In the genomic region with DNA sequence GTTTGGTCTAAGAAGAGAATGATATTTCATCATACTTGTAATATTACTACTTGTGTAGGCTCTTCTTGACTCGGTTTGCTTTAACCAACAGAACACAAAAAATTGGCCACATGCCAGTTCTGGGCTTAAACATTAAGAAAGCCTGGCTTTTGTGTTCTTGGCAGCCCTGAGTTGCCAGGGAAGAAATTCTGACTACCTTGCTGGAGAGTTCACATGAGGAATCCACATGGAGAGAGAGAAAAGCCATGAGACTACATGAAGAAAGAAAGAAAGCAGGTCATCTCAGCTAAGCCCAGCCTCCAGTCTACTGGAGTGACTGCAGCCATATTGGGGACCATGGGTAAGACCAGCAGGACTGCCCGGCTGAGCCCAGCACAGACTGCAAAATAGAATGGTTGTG, we compare ENCODE assay signal across 18 cellular contexts.
DNase-seq lines count a peak whose midpoint lies in the region; ATAC-seq, FAIRE-seq and TF ChIP-seq lines count a peak whose summit lies in the region.
"Had no signal": no experiment of that assay in that cellular context is flagged by ENCODE, and none has a peak within 500 bp of the region (broad histone marks: within the 10 kb centered on the region; RNA-seq: fewer than 3 reads in every experiment).

No MANE protein-coding gene starts in this region.

- no peak for FAIRE-seq in HepG2 (lab: Jason Lieb, UNC)

- WGBS in HepG2 (ENCODE audit: low lambda C conversion rate) = 60% methylated on average over 2 of the region's 2 CpGs
- 81% methylated on average over 2 of the region's 2 CpGs for WGBS in right lobe of liver (ENCODE audit: insufficient coverage, low coverage, low lambda C conversion rate, missing lambda C conversion rate)
- WGBS in transverse colon (ENCODE audit: low coverage in 1 of 2), 2 donors = 66 to 69% methylated on average over 2 of the region's 2 CpGs

- H3K27me3 Mint-ChIP-seq in brain = no peaks in the 10 kb centered on the region

- H3K27me3 ChIP-seq in HepG2 (ENCODE audit: control insufficient read depth in 1 of 2, insufficient read depth in 2 of 2, low read length in 2 of 2) (no peaks in the 10 kb centered on the region), right lobe of liver (no peaks in the 10 kb centered on the region), transverse colon (no peaks in the 10 kb centered on the region)
- H3K27me3 ChIP-seq: foreskin keratinocyte had no signal

- BruUV-seq in HepG2 (replicated peaks; lab: Mats Ljungman, UMichigan) = no TSS peak

- H3K27ac Mint-ChIP-seq in brain = peak overlapping the region in 3 of 5 experiments; percentile 8 to 13 (median 11)
- H3K27ac Mint-ChIP-seq: activated naive CD8-positive, alpha-beta T cell treated with anti-CD3 and anti-CD28 coated beads, Interleukin-2, amount 10 ng/mL, durations not matched to agents 7 days and 5 days; T-helper 1 cell treated with Interleukin-12 subunit alpha and Interleukin-12 subunit beta and Interleukin-4 antibody, amounts not matched to agents 30 μg/mL and 1 μg/mL, for 36 hours had no signal

- TF ChIP-seq RAD21 in HepG2 (CRISPR knock-in tag; IDR thresholded peaks at IDR 0.05) = no peak

- H3K9me3 ChIP-seq in HepG2 (ENCODE audit: low read length) (no peaks in the 10 kb centered on the region), right lobe of liver (no peaks in the 10 kb centered on the region), transverse colon (no peaks in the 10 kb centered on the region)

- no peak for TF ChIP-seq POLR2A in HepG2 (IDR thresholded peaks at IDR 0.05; ENCODE audit: insufficient read depth in 1 of 2, low read depth in 2 of 2, low read length in 2 of 2)
- TF ChIP-seq POLR2A in right lobe of liver (IDR thresholded peaks at IDR 0.05) = no peak
- no peak for TF ChIP-seq POLR2A in transverse colon (IDR thresholded peaks at IDR 0.05)

- H3K36me3 Mint-ChIP-seq in brain = no peaks in the 10 kb centered on the region

- H2AFZ ChIP-seq in HepG2 (ENCODE audit: low read length) = no peak overlapping the region

- no peak for TF ChIP-seq EP300 in HepG2 (IDR thresholded peaks at IDR 0.05; ENCODE audit: low read depth in 2 of 2, low read length in 2 of 2)
- no peak for TF ChIP-seq EP300 in HepG2 (CRISPR knock-in tag; IDR thresholded peaks at IDR 0.05; ENCODE audit: borderline replicate concordance)
- TF ChIP-seq EP300 in transverse colon (IDR thresholded peaks at IDR 0.05; ENCODE audit: low read depth) = no peak

- H3K4me1 ChIP-seq in HepG2 (ENCODE audit: insufficient read depth, low read length) = no peaks in the 10 kb centered on the region
- peaks cover 0 to 7% (median 0%) of the 10 kb centered on the region in 4 donors for H3K4me1 ChIP-seq in right lobe of liver
- peaks cover 0 to 21% (median 5%) of the 10 kb centered on the region in 4 donors for H3K4me1 ChIP-seq in transverse colon
- H3K4me1 ChIP-seq: foreskin keratinocyte had no signal

- intact Hi-C loops in HepG2 (cut with micrococcal nuclease; ENCODE audit: unreplicated experiment) = no loop called here
- intact Hi-C loops in right lobe of liver (cut with DNase I) = no loop called here
- intact Hi-C loops in transverse colon (cut with DNase I; ENCODE audit: low total_unique reads) = no loop called here

- H3K27ac ChIP-seq in HepG2 (ENCODE audit: extremely low read length, insufficient read depth, low read length) (no peak overlapping the region), right lobe of liver (no peak overlapping the region), transverse colon (peak overlapping the region in 3 of 4 donors; percentile 2 to 43 (median 37)), caudate nucleus (ENCODE audit: low read depth, low read length) (no peak overlapping the region)
- H3K27ac ChIP-seq: foreskin keratinocyte had no signal

- no peaks in the 10 kb centered on the region for H3K36me3 ChIP-seq in HepG2 (replicated peaks in 1 of 2; ENCODE audit: control insufficient read depth in 1 of 2, insufficient read depth in 2 of 2, low read length in 2 of 2)
- no peaks in the 10 kb centered on the region for H3K36me3 ChIP-seq in right lobe of liver
- H3K36me3 ChIP-seq in transverse colon = no peaks in the 10 kb centered on the region

- no peak overlapping the region for H3K9ac ChIP-seq in HepG2 (ENCODE audit: insufficient read depth, low read depth, low read length)

- H3K4me1 Mint-ChIP-seq in brain = peaks cover 51% of the 10 kb centered on the region

- H3K4me2 ChIP-seq in HepG2 (ENCODE audit: low read depth, low read length) = no peak overlapping the region

- no peak overlapping the region for H3K4me3 Mint-ChIP-seq in brain
- H3K4me3 Mint-ChIP-seq: activated naive CD8-positive, alpha-beta T cell treated with anti-CD3 and anti-CD28 coated beads, Interleukin-2, amount 10 ng/mL, durations not matched to agents 7 days and 5 days; T-helper 1 cell treated with Interleukin-12 subunit alpha and Interleukin-12 subunit beta and Interleukin-4 antibody, amounts not matched to agents 30 μg/mL and 1 μg/mL, for 36 hours had no signal

- no peaks in the 10 kb centered on the region for H4K20me1 ChIP-seq in HepG2 (ENCODE audit: insufficient read depth, low read length)

- H3K4me3 ChIP-seq in HepG2 (replicated peaks in 1 of 3; ENCODE audit: insufficient read depth in 1 of 3, low read depth in 2 of 3, low read length in 3 of 3) (no peak overlapping the region), right lobe of liver (no peak overlapping the region), transverse colon (no peak overlapping the region)

- CTCF ChIA-PET in HepG2 (lab: Yijun Ruan, JAX; ENCODE audit: low intra/inter-chr PET ratio, low total read pairs) = no interaction called here

- POLR2A ChIA-PET in HepG2 (lab: Yijun Ruan, JAX) = no interaction called here

- in situ Hi-C loops in HepG2 (cut with HindIII; ENCODE audit: extremely low pct_ligation_motif_present, low pct_unique_long_range_greater_than_20kb) = no loop called here
- in situ Hi-C loops in transverse colon (cut with MboI; ENCODE audit: low pct_ligation_motif_present in 1 of 4, low pct_unique_long_range_greater_than_20kb in 1 of 4, low sequenced_read_pairs in 3 of 4) = no loop called here

- ATAC-seq in HepG2 (no peak), right lobe of liver (no peak), HG03039 (IDR thresholded peaks at IDR 0.05; ENCODE audit: unreplicated experiment) (no peak)
- ATAC-seq: foreskin keratinocyte had no signal

- TF ChIP-seq CTCF in HepG2 (CRISPR knock-in tag; IDR thresholded peaks at IDR 0.05) (no peak), right lobe of liver (IDR thresholded peaks at IDR 0.05) (no peak), brain (conservative IDR thresholded peaks at IDR 0.05) (no peak), transverse colon (IDR thresholded peaks at IDR 0.05) (no peak)

- H3K9me3 Mint-ChIP-seq in brain = peaks cover 0 to 2% (median 0%) of the 10 kb centered on the region in 5 experiments
- H3K9me3 Mint-ChIP-seq: activated naive CD8-positive, alpha-beta T cell treated with anti-CD3 and anti-CD28 coated beads, Interleukin-2, amount 10 ng/mL, durations not matched to agents 7 days and 5 days had no signal

- DNase-seq in HepG2 (ENCODE audit: low spot score) (no peak), right lobe of liver (no peak), iris pigment epithelial cell (ENCODE audit: low read depth) (peak; percentile 98), transverse colon (no peak), caudate nucleus (lab: John Stamatoyannopoulos, UW) (no peak)
- DNase-seq in stimulated activated CD4-positive, alpha-beta T cell treated with anti-CD3 and anti-CD28 coated beads, Interleukin-2, amount 100 ng/mL, for 24 hours = no peak
- DNase-seq: activated CD4-positive, alpha-beta T cell treated with anti-CD3 and anti-CD28 coated beads for 1 hour; activated naive CD8-positive, alpha-beta T cell treated with anti-CD3 and anti-CD28 coated beads, Interleukin-2, amount 10 ng/mL, durations not matched to agents 7 days and 5 days; cortex of kidney; DMS153; H7; NCI-H1694; NCI-H524; stimulated activated CD4-positive, alpha-beta T cell treated with anti-CD3 and anti-CD28 coated beads, Interleukin-12 subunit alpha, Interleukin-12 subunit beta, amount 100 ng/mL, for 4 hours had no signal

- no peaks in the 10 kb centered on the region for H3K79me2 ChIP-seq in HepG2 (ENCODE audit: insufficient read depth, low read length)

TF ChIP-seq in HepG2, 621 proteins besides CTCF, POLR2A, EP300 and RAD21:
- TF ChIP-seq LCORL (IDR thresholded peaks at IDR 0.05) (0 out of 2 replicates have a peak, but pooled peaks have one; percentile 38), LCORL (CRISPR knock-in tag; IDR thresholded peaks at IDR 0.05) (no peak), SOX13 (IDR thresholded peaks at IDR 0.05) (no peak), SOX13 (CRISPR knock-in tag; conservative IDR thresholded peaks at IDR 0.05 in 1 of 2, IDR thresholded peaks at IDR 0.05 in 1 of 2) (no peak)

Comparison
In these comparisons a context has a peak if more than half of its experiments do, and no peak if none do; other contexts are left out.
1. H3K27ac ChIP-seq: peak in transverse colon (3 of 4); none in HepG2 (single experiment), right lobe of liver (0 of 3) and caudate nucleus (single experiment).